1 cellular context compared by ENCODE assay signal in genomic region chr2:178450574-178451429, GRCh38.
TF ChIP-seq lines count a peak whose summit lies in the region.

Gene PJVK, plus strand, starts transcription at chr2:178451378. Its CDS starts 2,032 bp downstream, at chr2:178453410.
Gene PRKRA, minus strand, starts transcription at chr2:178451175. Its CDS starts 145 bp downstream, at chr2:178451030.

TF ChIP-seq in HepG2, 621 proteins besides CTCF, POLR2A, EP300 and RAD21 (continued from another document and continues in another):
- TF ChIP-seq PRDM10 (CRISPR knock-in tag; IDR thresholded peaks at IDR 0.05; ENCODE audit: low read depth): peak; percentile 81
- TF ChIP-seq MBNL3 (CRISPR knock-in tag; conservative IDR thresholded peaks at IDR 0.05): no peak
- TF ChIP-seq AKAP8 (CRISPR knock-in tag; IDR thresholded peaks at IDR 0.05): peak; percentile 86; the same call in 1 of the 2 replicates
- peak; percentile 83; the same call in 1 of the 2 replicates for TF ChIP-seq ZNF678 (CRISPR knock-in tag; IDR thresholded peaks at IDR 0.05)
- TF ChIP-seq ZNF572 (CRISPR knock-in tag; IDR thresholded peaks at IDR 0.05): no peak
- TF ChIP-seq SAP130 (CRISPR knock-in tag; IDR thresholded peaks at IDR 0.05; ENCODE audit: low read depth): peak; percentile 90
- TF ChIP-seq SMC3 (IDR thresholded peaks at IDR 0.05; ENCODE audit: low read length): no peak
- TF ChIP-seq ZNF703 (CRISPR knock-in tag; IDR thresholded peaks at IDR 0.05; ENCODE audit: borderline replicate concordance): 0 out of 2 replicates have a peak, but pooled peaks have one; percentile 61
- TF ChIP-seq ZNF251 (CRISPR knock-in tag; IDR thresholded peaks at IDR 0.05): no peak
- TF ChIP-seq ZNF407 (CRISPR knock-in tag; IDR thresholded peaks at IDR 0.05; ENCODE audit: not compliant biosample characterization): peak; percentile 72
- no peak for TF ChIP-seq HMGA1 (CRISPR knock-in tag; conservative IDR thresholded peaks at IDR 0.05)
- TF ChIP-seq ZNF614 (CRISPR knock-in tag; IDR thresholded peaks at IDR 0.05; ENCODE audit: borderline replicate concordance): peak; percentile 84; the same call in 1 of the 2 replicates
- peak; percentile 73 for TF ChIP-seq PHF21A (CRISPR knock-in tag; IDR thresholded peaks at IDR 0.05)
- TF ChIP-seq JUNB (CRISPR knock-in tag; IDR thresholded peaks at IDR 0.05; ENCODE audit: borderline replicate concordance): no peak
- peak; percentile 100 for TF ChIP-seq RBFOX2 (IDR thresholded peaks at IDR 0.05; ENCODE audit: low read depth, low read length)
- no peak for TF ChIP-seq ZNF18 (CRISPR knock-in tag; IDR thresholded peaks at IDR 0.05; ENCODE audit: insufficient replicate concordance)
- TF ChIP-seq ZSCAN30 (CRISPR knock-in tag; IDR thresholded peaks at IDR 0.05): no peak
- no peak for TF ChIP-seq ZNF891 (CRISPR knock-in tag; IDR thresholded peaks at IDR 0.05)
- TF ChIP-seq ZNF607 (CRISPR knock-in tag; IDR thresholded peaks at IDR 0.05; ENCODE audit: borderline replicate concordance): peak; percentile 22; the same call in 1 of the 2 replicates
- TF ChIP-seq ZNF432 (CRISPR knock-in tag; IDR thresholded peaks at IDR 0.05; ENCODE audit: borderline replicate concordance): no peak; the same call in 1 of the 2 replicates
- TF ChIP-seq NRL (CRISPR knock-in tag; IDR thresholded peaks at IDR 0.05; ENCODE audit: borderline replicate concordance): no peak; the same call in 1 of the 2 replicates
- peak; percentile 93 for TF ChIP-seq ZBTB8A (CRISPR knock-in tag; IDR thresholded peaks at IDR 0.05; ENCODE audit: borderline replicate concordance, low read depth)
- TF ChIP-seq ZNF563 (CRISPR knock-in tag; IDR thresholded peaks at IDR 0.05): peak; percentile 72
- TF ChIP-seq RFX3 (CRISPR knock-in tag; IDR thresholded peaks at IDR 0.05): no peak
- peak; percentile 38; the same call in 1 of the 2 replicates for TF ChIP-seq ZFYVE20 (CRISPR knock-in tag; IDR thresholded peaks at IDR 0.05; ENCODE audit: borderline replicate concordance, low read depth)
- TF ChIP-seq ZNF564 (CRISPR knock-in tag; IDR thresholded peaks at IDR 0.05): peak; percentile 89
- TF ChIP-seq TGIF2 (CRISPR knock-in tag; IDR thresholded peaks at IDR 0.05): peak; percentile 56
- TF ChIP-seq ZNF629 (CRISPR knock-in tag; conservative IDR thresholded peaks at IDR 0.05): no peak
- TF ChIP-seq ZNF839 (CRISPR knock-in tag; IDR thresholded peaks at IDR 0.05; ENCODE audit: borderline replicate concordance): no peak
- peak; percentile 82 for TF ChIP-seq HDAC1 (CRISPR knock-in tag; IDR thresholded peaks at IDR 0.05)
- TF ChIP-seq ZC3H4 (CRISPR knock-in tag; IDR thresholded peaks at IDR 0.05; ENCODE audit: borderline replicate concordance): no peak; the same call in 1 of the 2 replicates
- peak; percentile 99 for TF ChIP-seq ZSCAN31 (CRISPR knock-in tag; IDR thresholded peaks at IDR 0.05; ENCODE audit: low read depth)
- peak; percentile 96; the same call in 1 of the 2 replicates for TF ChIP-seq ZNF230 (CRISPR knock-in tag; IDR thresholded peaks at IDR 0.05)
- peak; percentile 84 for TF ChIP-seq BORCS8-MEF2B (CRISPR knock-in tag; IDR thresholded peaks at IDR 0.05)
- TF ChIP-seq AFF4 (CRISPR knock-in tag; IDR thresholded peaks at IDR 0.05): peak; percentile 62; the same call in 1 of the 2 replicates
- peak; percentile 80 for TF ChIP-seq ZNF12 (CRISPR knock-in tag; IDR thresholded peaks at IDR 0.05)
- no peak for TF ChIP-seq SNAPC2 (CRISPR knock-in tag; IDR thresholded peaks at IDR 0.05)
- TF ChIP-seq IRF9 (CRISPR knock-in tag; IDR thresholded peaks at IDR 0.05; ENCODE audit: borderline replicate concordance): peak; percentile 97
- TF ChIP-seq ZNF83 (CRISPR knock-in tag; IDR thresholded peaks at IDR 0.05; ENCODE audit: borderline replicate concordance): 0 out of 2 replicates have a peak, but pooled peaks have one; percentile 68
- TF ChIP-seq ZMYM2 (CRISPR knock-in tag; IDR thresholded peaks at IDR 0.05): no peak
- peak; percentile 43; the same call in 1 of the 2 replicates for TF ChIP-seq SOX5 (CRISPR knock-in tag; IDR thresholded peaks at IDR 0.05; ENCODE audit: borderline replicate concordance)
- peak; percentile 89; the same call in 1 of the 2 replicates for TF ChIP-seq POGZ (CRISPR knock-in tag; IDR thresholded peaks at IDR 0.05)
- peak; percentile 86 for TF ChIP-seq ZNF138 (CRISPR knock-in tag; IDR thresholded peaks at IDR 0.05; ENCODE audit: low read depth)
- no peak for TF ChIP-seq ZNF672 (CRISPR knock-in tag; IDR thresholded peaks at IDR 0.05)
